8 cellular contexts compared by ENCODE assay signal in the genomic region with DNA sequence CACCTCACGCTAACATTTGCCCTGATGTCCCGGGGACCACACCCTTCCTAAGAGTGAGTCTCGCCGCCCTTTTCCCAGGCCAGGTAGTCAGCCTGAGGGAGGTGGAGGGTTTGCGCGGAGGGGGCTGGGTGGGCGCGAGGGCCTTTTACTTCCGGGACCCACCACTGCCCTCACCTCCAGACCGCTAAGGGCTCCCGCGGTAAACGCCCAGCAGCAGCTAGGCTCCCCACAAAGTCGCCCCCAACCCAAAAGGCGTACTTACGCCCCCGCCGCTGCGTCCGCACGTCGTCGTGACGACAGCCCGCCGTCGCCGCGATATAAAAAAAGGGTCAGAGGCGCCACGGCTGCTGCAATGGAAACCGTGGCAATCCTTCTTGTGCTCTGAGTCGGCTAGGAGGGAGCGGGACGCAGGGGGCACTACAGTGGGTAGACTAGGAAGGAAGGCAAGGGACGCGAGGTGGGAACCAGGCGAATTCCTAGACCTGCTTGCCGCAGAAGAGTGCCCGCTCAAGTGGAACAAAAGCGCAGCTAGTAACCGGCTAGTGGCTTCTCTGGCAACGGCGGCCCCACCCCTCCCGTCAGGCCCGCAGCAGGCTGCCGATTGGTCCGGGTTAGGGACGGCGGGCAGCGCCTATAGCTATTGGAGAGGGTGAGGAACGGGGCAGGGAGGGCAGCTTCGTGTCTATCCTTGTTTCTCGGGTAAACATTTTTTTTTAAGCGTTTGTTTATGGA. TPM values are rescaled to one million over a fixed set of nuclear protein-coding genes. Genes with fewer than 3 reads are reported as not detected.
DNase-seq lines count a peak whose midpoint lies in the region; TF ChIP-seq lines count a peak whose summit lies in the region.

Gene ODF2L, minus strand, starts transcription at position 553 of the 732 bp plus-strand sequence. CDS start 9,296 bp downstream, outside the sequence.

- H3K27me3 ChIP-seq in neutrophil = no peaks in the 10 kb centered on the region

- peaks cover 5% of the 10 kb centered on the region for H3K9me3 Mint-ChIP-seq in activated naive CD4-positive, alpha-beta T cell treated with anti-CD3 and anti-CD28 coated beads for 36 hours

- intact Hi-C loops in activated naive CD4-positive, alpha-beta T cell treated with anti-CD3 and anti-CD28 coated beads for 36 hours (cut with micrococcal nuclease) = loop anchor here (1.0 to 10.0 kb wide), 8 partner anchors 106 to 1701 kb away; partner anchors contain the start of genes BCL10, HS2ST1, SELENOF and SH3GLB1

- CTCF ChIA-PET in activated naive CD4-positive, alpha-beta T cell treated with anti-CD3 and anti-CD28 coated beads for 36 hours (lab: Charles Lee) = interaction anchor here (0.6 to 2.2 kb wide), 8 partner anchors 11 to 309 kb away, joined by 3 to 9 read pairs (median 4); partner anchors contain the start of gene SH3GLB1

- peak; percentile 39 for DNase-seq in GF-D8 (lab: John Stamatoyannopoulos, UW)
- DNase-seq in HFF-Myc (ENCODE audit: extremely low read depth, low read depth) = peak; percentile 32
- peak; percentile 92 for DNase-seq in NAMALWA (ENCODE audit: low spot score)
- peak; percentile 76 for DNase-seq in SK-N-DZ (ENCODE audit: low spot score)
- peak; percentile 94 for DNase-seq in activated naive CD4-positive, alpha-beta T cell treated with anti-CD3 and anti-CD28 coated beads for 36 hours
- DNase-seq in foreskin melanocyte = peak; percentile 83
- peak; percentile 22 to 96 (median 85) for DNase-seq in substantia nigra (lab: John Stamatoyannopoulos, UW)

- peak within 1 kb of the TSS; percentile 91 for H3K27ac Mint-ChIP-seq in activated naive CD4-positive, alpha-beta T cell treated with anti-CD3 and anti-CD28 coated beads for 36 hours

- no peaks in the 10 kb centered on the region for H3K27me3 Mint-ChIP-seq in activated naive CD4-positive, alpha-beta T cell treated with anti-CD3 and anti-CD28 coated beads for 36 hours (ENCODE audit: low read depth)

- H3K4me3 ChIP-seq in HFF-Myc (replicated peaks; ENCODE audit: low read depth, low read length) (peak within 1 kb of the TSS; percentile 72), neutrophil (ENCODE audit: low read depth in 1 of 2, low read length in 1 of 2) (peak within 1 kb of the TSS; percentile 70 to 87)

- no peaks in the 10 kb centered on the region for H3K9me3 ChIP-seq in neutrophil

- H3K4me1 ChIP-seq in neutrophil (ENCODE audit: control insufficient read depth in 1 of 2, insufficient read depth in 1 of 2, low read depth in 1 of 2, low read length in 1 of 2) = peaks cover 15 to 16% of the 10 kb centered on the region in 2 experiments

- H3K27ac ChIP-seq in neutrophil (peak within 1 kb of the TSS; percentile 28), substantia nigra (ENCODE audit: low read depth, low read length, poor library complexity, severe bottlenecking) (peak within 1 kb of the TSS; percentile 80)

- peak within 1 kb of the TSS; percentile 95 for H3K4me3 Mint-ChIP-seq in activated naive CD4-positive, alpha-beta T cell treated with anti-CD3 and anti-CD28 coated beads for 36 hours

- H3K4me1 Mint-ChIP-seq in activated naive CD4-positive, alpha-beta T cell treated with anti-CD3 and anti-CD28 coated beads for 36 hours (ENCODE audit: low read depth) = peaks cover 44% of the 10 kb centered on the region

- H3K36me3 Mint-ChIP-seq in activated naive CD4-positive, alpha-beta T cell treated with anti-CD3 and anti-CD28 coated beads for 36 hours (ENCODE audit: low read depth) = no peaks in the 10 kb centered on the region

- H3K36me3 ChIP-seq in neutrophil = no peaks in the 10 kb centered on the region

- TF ChIP-seq CTCF in HFF-Myc (IDR thresholded peaks at IDR 0.05; ENCODE audit: low read depth, low read length, missing control alignments) (no peak), neutrophil (IDR thresholded peaks at IDR 0.05) (no peak)

RNA-seq across cellular contexts. Expression of gene ODF2L, which starts in this region (rescaled TPM):
- 9.6 and 16.0 TPM in 2 replicates for polyA plus RNA-seq in SK-N-DZ (2014; cell fraction: cytosol; rRNA removed)
- 68.5 and 78.3 TPM in 2 replicates for polyA plus RNA-seq in SK-N-DZ (2014; cell fraction: nucleus; rRNA removed)
- 10 to 100 TPM; 17.8 to 18.0 TPM for total RNA-seq in activated naive CD4-positive, alpha-beta T cell treated with anti-CD3 and anti-CD28 coated beads for 36 hours

Comparison
In these comparisons a context has a peak if more than half of its experiments do, and no peak if none do; other contexts are left out.
1. Peak in every context shown above with its lines: DNase-seq, H3K4me3 ChIP-seq and H3K27ac ChIP-seq.
2. DNase-seq: peak in every context shown above with its lines; median percentile 94 in activated naive CD4-positive, alpha-beta T cell treated with anti-CD3 and anti-CD28 coated beads for 36 hours; 92 in NAMALWA; 85 in substantia nigra; 83 in foreskin melanocyte; 76 in SK-N-DZ; 39 in GF-D8; 32 in HFF-Myc.